ENCODE assay signal across 8 cellular contexts in the genomic region with DNA sequence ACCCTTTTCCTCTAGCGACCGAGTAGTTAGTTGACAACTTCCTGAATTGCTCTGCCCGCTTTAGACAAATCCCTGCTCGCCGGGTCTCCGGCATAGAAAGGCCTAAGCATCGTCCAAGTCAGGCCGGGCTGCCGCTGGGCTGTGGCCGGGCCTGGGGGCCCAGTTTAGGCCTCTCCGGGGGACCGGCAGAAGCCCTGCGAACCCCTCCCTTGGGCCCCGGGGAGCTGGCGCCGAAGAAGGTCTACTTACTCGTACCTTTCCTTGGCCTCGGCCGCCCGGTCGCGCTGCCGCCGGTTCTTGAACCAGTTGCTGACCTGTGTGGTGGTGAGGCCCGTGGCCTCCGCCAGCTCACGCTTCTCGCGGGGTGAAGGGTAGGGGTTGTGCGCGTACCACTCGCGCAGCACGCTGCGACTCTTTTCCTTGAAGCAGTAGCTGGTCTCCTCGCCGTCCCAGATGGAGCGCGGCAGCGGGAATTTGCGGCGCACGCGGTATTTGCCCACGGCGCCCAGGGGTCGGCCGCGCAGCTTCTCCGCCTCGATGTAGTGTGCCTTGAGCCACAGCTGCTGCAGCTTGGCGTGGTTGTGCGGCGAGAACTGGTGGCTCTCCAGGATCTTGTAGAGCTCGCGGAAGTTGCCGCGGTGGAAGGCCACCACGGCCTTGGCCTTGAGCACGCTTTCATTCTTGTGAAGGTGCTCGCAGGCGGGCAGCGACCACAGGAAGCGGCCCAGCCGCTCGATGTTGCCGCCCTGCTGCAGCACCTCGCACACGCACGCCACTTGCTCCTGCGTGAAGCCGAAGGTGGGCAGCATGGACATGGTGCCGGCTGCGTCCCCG. TPM values are rescaled to one million over a fixed set of nuclear protein-coding genes. Genes with fewer than 3 reads are reported as not detected.
DNase-seq lines count a peak whose midpoint lies in the region; ATAC-seq, FAIRE-seq and TF ChIP-seq lines count a peak whose summit lies in the region.

No MANE protein-coding gene starts in this region.

- H3K4me1 ChIP-seq in SJCRH30, result peaks cover 4% of the 10 kb centered on the region
- peaks cover 0 to 13% (median 3%) of the 10 kb centered on the region in 3 donors for H3K4me1 ChIP-seq in pancreas

- H3K27me3 ChIP-seq in SJCRH30 (no peaks in the 10 kb centered on the region), pancreas (peaks cover 0 to 4% (median 0%) of the 10 kb centered on the region in 4 donors)

- DNase-seq in NCI-H146 (lab: John Stamatoyannopoulos, UW) (peak; percentile 67), NCI-H146 treated with DMSO at 0.1 percent for 48 hours (lab: John Stamatoyannopoulos, UW; ENCODE audit: unreplicated experiment) (no peak), SJCRH30 (peak; percentile 67 to 71), fibroblast of gingiva (ENCODE audit: low read depth) (peak; percentile 52), pancreas (peak; percentile 36 to 83 (median 64)), head of caudate nucleus (no peak)
- no peak for DNase-seq in activated CD4-positive, CD25-positive, alpha-beta regulatory T cell treated with anti-CD3 and anti-CD28 coated beads, Interleukin-2, amount 50 U/mL, for 72 hours

- no peaks in the 10 kb centered on the region for H3K9me3 ChIP-seq in SJCRH30 (replicated peaks)
- no peaks in the 10 kb centered on the region for H3K9me3 ChIP-seq in pancreas

- intact Hi-C loops in pancreas (cut with DNase I) (no loop called here), head of caudate nucleus (cut with DNase I) (no loop called here)

- H3K27ac ChIP-seq in SJCRH30 (peak overlapping the region; percentile 65), pancreas (peak overlapping the region; percentile 16 to 71 (median 55))

- no peak for TF ChIP-seq CTCF in pancreas (IDR thresholded peaks at IDR 0.05)

- WGBS in pancreas, 2 donors, result 12 to 18% methylated on average over 74 to 75 of the region's 75 CpGs

- ATAC-seq in pancreas (peak in 3 of 4 donors; percentile 1 to 16 (median 1)), HG03025 (IDR thresholded peaks at IDR 0.05; ENCODE audit: low FRiP score, unreplicated experiment) (no peak)

- FAIRE-seq in pancreas (lab: Jason Lieb, UNC), result no peak

- H3K4me3 ChIP-seq in SJCRH30 (peak overlapping the region; percentile 83), pancreas (peak overlapping the region; percentile 3 to 62 (median 38))

- H3K36me3 ChIP-seq in SJCRH30, result peaks cover 25% of the 10 kb centered on the region
- H3K36me3 ChIP-seq in pancreas, result no peaks in the 10 kb centered on the region

RNA-seq across cellular contexts. Expression of gene SIX2, which starts 0.7 kb away (rescaled TPM):
- 48.3 and 51.9 TPM in 2 replicates for total RNA-seq in SJCRH30 (2014; rRNA removed; shearing (Covaris generic))
- total RNA-seq in pancreas, result 1 to 10 TPM; 2.8 to 6.2 (median 3.5) TPM
- polyA plus RNA-seq in pancreas, result 1 to 10 TPM; 3.6 to 4.2 TPM

Comparison
In these comparisons a context has a peak if more than half of its experiments do, and no peak if none do; other contexts are left out.
1. DNase-seq: peak in NCI-H146 (single experiment), SJCRH30 (2 of 2), fibroblast of gingiva (single experiment) and pancreas (6 of 6); none in NCI-H146 treated with DMSO at 0.1 percent for 48 hours (single experiment), head of caudate nucleus (0 of 42) and activated CD4-positive, CD25-positive, alpha-beta regulatory T cell treated with anti-CD3 and anti-CD28 coated beads, Interleukin-2, amount 50 U/mL, for 72 hours (single experiment).